ENCODE assay signal across 10 cellular contexts in the genomic region with DNA sequence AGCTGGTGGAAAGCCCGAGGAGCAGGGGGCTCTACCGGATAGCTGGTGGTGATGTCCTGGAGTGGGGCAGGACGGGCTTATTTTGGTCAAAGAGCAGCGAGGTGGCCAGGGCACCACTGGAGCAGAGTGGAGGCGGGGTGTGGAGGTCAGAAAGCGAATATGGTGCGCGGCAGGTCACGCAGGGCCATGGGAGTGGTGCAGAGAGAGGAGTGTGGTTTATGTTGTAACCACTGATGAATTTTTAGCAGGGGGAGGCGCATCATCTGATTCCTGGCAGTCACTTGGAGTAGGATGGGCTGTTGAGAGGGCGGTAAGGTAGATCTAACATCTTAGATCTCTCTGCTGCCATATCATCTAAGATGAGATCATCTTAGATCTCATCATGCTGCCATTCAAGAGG. TPM values are rescaled to one million over a fixed set of nuclear protein-coding genes. Genes with fewer than 3 reads are reported as not detected.
DNase-seq lines count a peak whose midpoint lies in the region; ATAC-seq lines count a peak whose summit lies in the region.
"Had no signal": no experiment of that assay in that cellular context is flagged by ENCODE, and none has a peak within 500 bp of the region (broad histone marks: within the 10 kb centered on the region; RNA-seq: fewer than 3 reads in every experiment).

No MANE protein-coding gene starts in this region.

- DNase-seq in NOMO-1 treated with DMSO at 0.1 percent for 48 hours (lab: John Stamatoyannopoulos, UW; ENCODE audit: unreplicated experiment): peak; percentile 91
- peak; percentile 78 for DNase-seq in activated CD8-positive, alpha-beta memory T cell treated with anti-CD3 and anti-CD28 coated beads for 24 hours
- peak; percentile 25 for DNase-seq in effector CD4-positive, alpha-beta T cell
- DNase-seq in stimulated activated CD8-positive, alpha-beta memory T cell treated with anti-CD3 and anti-CD28 coated beads, Interleukin-2, amount 100 ng/mL, for 1 hour (ENCODE audit: low read depth in 2 of 2): peak; percentile 20
- DNase-seq in RKO (ENCODE audit: low spot score): no peak
- DNase-seq in mucosa of gallbladder (ENCODE audit: low spot score): no peak
- DNase-seq in NCI-H524 treated with DMSO at 0.1 percent for 48 hours (lab: John Stamatoyannopoulos, UW): no peak

- ATAC-seq in HG02938 (IDR thresholded peaks at IDR 0.05; ENCODE audit: unreplicated experiment): no peak

RNA-seq across cellular contexts. Expression of gene ZNF414, which starts 1.4 kb away (rescaled TPM):
- 32.8 TPM for total RNA-seq in mucosa of gallbladder

RNA-seq across cellular contexts. Expression of gene PRAM1, which starts 12.9 kb away (rescaled TPM):
- 4.8 TPM for total RNA-seq in mucosa of gallbladder
- total RNA-seq: HT1080, pulmonary artery endothelial cell had no signal

Comparison
In these comparisons a context has a peak if more than half of its experiments do, and no peak if none do; other contexts are left out.
1. DNase-seq: peak in NOMO-1 treated with DMSO at 0.1 percent for 48 hours (single experiment), activated CD8-positive, alpha-beta memory T cell treated with anti-CD3 and anti-CD28 coated beads for 24 hours (single experiment), effector CD4-positive, alpha-beta T cell (single experiment) and stimulated activated CD8-positive, alpha-beta memory T cell treated with anti-CD3 and anti-CD28 coated beads, Interleukin-2, amount 100 ng/mL, for 1 hour (2 of 2); none in RKO (single experiment), mucosa of gallbladder (single experiment) and NCI-H524 treated with DMSO at 0.1 percent for 48 hours (single experiment).